In genomic region chr4:76307670-76308014, GRCh38 we compare ENCODE assay signal across 8 cellular contexts. TPM values are rescaled to one million over a fixed set of nuclear protein-coding genes. Genes with fewer than 3 reads are reported as not detected.
DNase-seq lines count a peak whose midpoint lies in the region; FAIRE-seq and TF ChIP-seq lines count a peak whose summit lies in the region.

No MANE protein-coding gene starts in this region.

- peak overlapping the region; percentile 70 to 93 (median 82) for H3K4me3 Mint-ChIP-seq in CD4-positive, alpha-beta memory T cell
- peak overlapping the region; percentile 87 for H3K4me3 Mint-ChIP-seq in osteocyte (ENCODE audit: unreplicated experiment)

- no peak for DNase-seq in CD4-positive, alpha-beta memory T cell
- no peak for DNase-seq in RWPE1 (ENCODE audit: low spot score)
- DNase-seq in glomerular visceral epithelial cell (ENCODE audit: extremely low spot score), result peak; percentile 48
- DNase-seq in osteocyte (ENCODE audit: extremely low spot score, unreplicated experiment), result no peak
- no peak for DNase-seq in H54 (ENCODE audit: insufficient read length, low spot score)
- DNase-seq in foreskin melanocyte, result no peak
- no peak for DNase-seq in DMS153 treated with DMSO at 0.1 percent for 48 hours (lab: John Stamatoyannopoulos, UW; ENCODE audit: unreplicated experiment)
- DNase-seq in NCI-H2227 treated with DMSO at 0.1 percent for 48 hours (lab: John Stamatoyannopoulos, UW), result no peak

- CTCF ChIA-PET in CD4-positive, alpha-beta memory T cell (lab: Charles Lee; ENCODE audit: partially characterized antibody), result interaction anchor here (0.7 to 5.7 kb wide), 10 partner anchors 8 to 466 kb away, joined by 3 to 66 read pairs (median 4); partner anchors contain the start of gene FAM47E
- CTCF ChIA-PET in RWPE1 (lab: Yijun Ruan, JAX), result interaction anchor here (0.7 to 2.6 kb wide), 3 partner anchors 94 to 332 kb away, joined by 3 to 16 read pairs (median 3); partner anchors contain the start of gene SCARB2

- H3K4me3 ChIP-seq in CD4-positive, alpha-beta memory T cell (ENCODE audit: low read length in 2 of 2), result no peak overlapping the region

- no peak for TF ChIP-seq POLR2A in H54 (IDR thresholded peaks at IDR 0.05; ENCODE audit: low read depth, low read length)

- H3K27ac ChIP-seq in CD4-positive, alpha-beta memory T cell (ENCODE audit: low read depth, low read length), result no peak overlapping the region
- H3K27ac ChIP-seq in RWPE1, result peak overlapping the region; percentile 82; the same call in 1 of the 2 replicates

- intact Hi-C loops in CD4-positive, alpha-beta memory T cell (cut with micrococcal nuclease), result loop anchor here (5.0 to 10.0 kb wide), 3 partner anchors 67 to 850 kb away; partner anchors contain the start of genes CCNG2 and SCARB2

- no peak for FAIRE-seq in H54 (lab: Jason Lieb, UNC)

- peaks cover 32% of the 10 kb centered on the region for H3K4me1 ChIP-seq in CD4-positive, alpha-beta memory T cell (ENCODE audit: insufficient read depth, low read length)

- H3K27me3 ChIP-seq in CD4-positive, alpha-beta memory T cell (ENCODE audit: insufficient read depth, low read length), result no peaks in the 10 kb centered on the region

- H3K36me3 ChIP-seq in CD4-positive, alpha-beta memory T cell (ENCODE audit: insufficient read depth, low read length), result no peaks in the 10 kb centered on the region

- no peak overlapping the region for H3K27ac Mint-ChIP-seq in CD4-positive, alpha-beta memory T cell
- H3K27ac Mint-ChIP-seq in osteocyte (ENCODE audit: unreplicated experiment), result no peak overlapping the region

- H3K36me3 Mint-ChIP-seq in CD4-positive, alpha-beta memory T cell, result peaks cover 0 to 9% of the 10 kb centered on the region in 2 donors
- H3K36me3 Mint-ChIP-seq in osteocyte (ENCODE audit: unreplicated experiment), result peaks cover 11% of the 10 kb centered on the region

- no peak for TF ChIP-seq CTCF in RWPE1 (conservative IDR thresholded peaks at IDR 0.05; ENCODE audit: low read depth)
- no peak for TF ChIP-seq CTCF in osteocyte (IDR thresholded peaks at IDR 0.05)

- H3K9me3 ChIP-seq in CD4-positive, alpha-beta memory T cell (ENCODE audit: control insufficient read depth in 1 of 2, low read length in 2 of 2), result no peaks in the 10 kb centered on the region

- H3K4me1 Mint-ChIP-seq in CD4-positive, alpha-beta memory T cell, result peaks cover 23 to 39% (median 31%) of the 10 kb centered on the region in 4 donors
- H3K4me1 Mint-ChIP-seq in osteocyte (ENCODE audit: unreplicated experiment), result peaks cover 11% of the 10 kb centered on the region

- POLR2A ChIA-PET in CD4-positive, alpha-beta memory T cell (lab: Charles Lee; ENCODE audit: partially characterized antibody), result interaction anchor here (0.9 to 3.5 kb wide), 4 partner anchors 47 to 94 kb away, joined by 3 to 24 read pairs (median 8); partner anchors contain the start of genes FAM47E and SCARB2
- POLR2A ChIA-PET in RWPE1 (lab: Yijun Ruan, JAX; ENCODE audit: low non-redundant PET), result interaction anchor here (0.7 kb wide), 1 partner anchor 112 kb away, joined by 3 read pairs; no protein-coding TSS in a partner anchor

- H3K9me3 Mint-ChIP-seq in CD4-positive, alpha-beta memory T cell, result no peaks in the 10 kb centered on the region
- no peaks in the 10 kb centered on the region for H3K9me3 Mint-ChIP-seq in osteocyte (ENCODE audit: unreplicated experiment)

- H3K27me3 Mint-ChIP-seq in CD4-positive, alpha-beta memory T cell, result no peaks in the 10 kb centered on the region
- no peaks in the 10 kb centered on the region for H3K27me3 Mint-ChIP-seq in osteocyte (ENCODE audit: unreplicated experiment)

RNA-seq across cellular contexts. Expression of gene STBD1, which starts 1.1 kb away (rescaled TPM):
- total RNA-seq in CD4-positive, alpha-beta memory T cell, result 1 to 10 TPM; 3.6 to 3.8 TPM
- polyA plus RNA-seq in CD4-positive, alpha-beta memory T cell, result 1 to 10 TPM; 1.2 to 3.4 TPM
- 2.4 TPM in 2 replicates for total RNA-seq in osteocyte

RNA-seq across cellular contexts. Expression of gene FAM47E, which starts 56.1 kb away (rescaled TPM):
- total RNA-seq in CD4-positive, alpha-beta memory T cell, result under 1 TPM in 1 of 2 experiments, not detected in 1; 0.64 TPM
- under 1 TPM in 1 of 2 donors, not detected in 1; 0.18 TPM for polyA plus RNA-seq in CD4-positive, alpha-beta memory T cell
- total RNA-seq in osteocyte, result 0.55 and 0.70 TPM in 2 replicates
